In genomic region chr1:153796786-153797659, GRCh38 we compare ENCODE assay signal across 9 cellular contexts. TPM values are rescaled to one million over a fixed set of nuclear protein-coding genes. Genes with fewer than 3 reads are reported as not detected.
DNase-seq lines count a peak whose midpoint lies in the region; ATAC-seq and TF ChIP-seq lines count a peak whose summit lies in the region.
"Had no signal": no experiment of that assay in that cellular context is flagged by ENCODE, and none has a peak within 500 bp of the region (broad histone marks: within the 10 kb centered on the region; RNA-seq: fewer than 3 reads in every experiment).

No MANE protein-coding gene starts in this region.

- DNase-seq in KBM-7 (peak; percentile 73), RWPE1 (ENCODE audit: low spot score) (peak; percentile 83), fibroblast of pulmonary artery (ENCODE audit: low read depth) (peak; percentile 76), omental fat pad (ENCODE audit: low spot score) (peak; percentile 98), tibial nerve (ENCODE audit: low spot score in 2 of 2) (peak; percentile 88 to 97)
- DNase-seq in activated T-helper 1 cell treated with anti-CD3 and anti-CD28 coated beads, Interleukin-12 subunit alpha, Interleukin-12 subunit beta, Interleukin-2, Interleukin-4 antibody, amounts not matched to agents 30 ng/mL and 10 ng/mL and 1 ng/mL, durations not matched to agents 14 hours and 24 hours and 36 hours (ENCODE audit: low spot score), result peak; percentile 69

- no peaks in the 10 kb centered on the region for H3K27me3 Mint-ChIP-seq in activated T-helper 1 cell treated with anti-CD3 and anti-CD28 coated beads, Interleukin-12 subunit alpha, Interleukin-12 subunit beta, Interleukin-2, Interleukin-4 antibody, amounts not matched to agents 30 ng/mL and 10 ng/mL and 1 ng/mL, durations not matched to agents 14 hours and 24 hours and 36 hours (ENCODE audit: insufficient read depth)
- H3K27me3 Mint-ChIP-seq: stimulated activated naive CD8-positive, alpha-beta T cell treated with anti-CD3 and anti-CD28 coated beads, Interleukin-15, Interleukin-2, amounts not matched to agents 100 ng/mL and 50 ng/mL, for 24 hours had no signal

- H3K27me3 ChIP-seq in tibial nerve, result peaks cover 0 to 15% of the 10 kb centered on the region in 2 donors

- no peaks in the 10 kb centered on the region for H3K9me3 ChIP-seq in tibial nerve

- TF ChIP-seq EP300 in tibial nerve (IDR thresholded peaks at IDR 0.05), result no peak

- TF ChIP-seq POLR2A in tibial nerve (IDR thresholded peaks at IDR 0.05), result no peak

- POLR2A ChIA-PET in RWPE1 (lab: Yijun Ruan, JAX; ENCODE audit: low non-redundant PET), result no interaction called here

- in situ Hi-C loops in KBM-7 (cut with MboI; ENCODE audit: low pct_unique_long_range_greater_than_20kb, low sequenced_read_pairs), result no loop called here

- H3K27ac Mint-ChIP-seq in activated T-helper 1 cell treated with anti-CD3 and anti-CD28 coated beads, Interleukin-12 subunit alpha, Interleukin-12 subunit beta, Interleukin-2, Interleukin-4 antibody, amounts not matched to agents 30 ng/mL and 10 ng/mL and 1 ng/mL, durations not matched to agents 14 hours and 24 hours and 36 hours, result peak overlapping the region; percentile 31
- H3K27ac Mint-ChIP-seq: stimulated activated naive CD8-positive, alpha-beta T cell treated with anti-CD3 and anti-CD28 coated beads, Interleukin-15, Interleukin-2, amounts not matched to agents 100 ng/mL and 50 ng/mL, for 24 hours had no signal

- peaks cover 17% of the 10 kb centered on the region for H3K4me1 Mint-ChIP-seq in activated T-helper 1 cell treated with anti-CD3 and anti-CD28 coated beads, Interleukin-12 subunit alpha, Interleukin-12 subunit beta, Interleukin-2, Interleukin-4 antibody, amounts not matched to agents 30 ng/mL and 10 ng/mL and 1 ng/mL, durations not matched to agents 14 hours and 24 hours and 36 hours (ENCODE audit: low read depth)

- H3K27ac ChIP-seq in 22Rv1 (no peak overlapping the region; the same call in 1 of the 2 replicates), RWPE1 (no peak overlapping the region), tibial nerve (no peak overlapping the region)

- H3K4me1 ChIP-seq in tibial nerve, result peaks cover 0 to 8% (median 0%) of the 10 kb centered on the region in 4 donors

- TF ChIP-seq CTCF in 22Rv1 (IDR thresholded peaks at IDR 0.05), result peak; percentile 98
- peak; percentile 82 for TF ChIP-seq CTCF in GM12875 (IDR thresholded peaks at IDR 0.05; ENCODE audit: borderline replicate concordance, insufficient read depth, low read depth, low read length)
- TF ChIP-seq CTCF in RWPE1 (conservative IDR thresholded peaks at IDR 0.05; ENCODE audit: low read depth), result peak; percentile 87
- peak; percentile 78 for TF ChIP-seq CTCF in fibroblast of pulmonary artery (IDR thresholded peaks at IDR 0.05; ENCODE audit: low read length, missing control alignments)
- TF ChIP-seq CTCF in omental fat pad (IDR thresholded peaks at IDR 0.05), result peak in 2 of 3 donors; percentile 42 to 74
- TF ChIP-seq CTCF in tibial nerve (IDR thresholded peaks at IDR 0.05), result peak; percentile 83 to 91 (median 89)

- ATAC-seq in omental fat pad (ENCODE audit: low FRiP score), result peak; percentile 57

- intact Hi-C loops in activated T-helper 1 cell treated with anti-CD3 and anti-CD28 coated beads, Interleukin-12 subunit alpha, Interleukin-12 subunit beta, Interleukin-2, Interleukin-4 antibody, amounts not matched to agents 30 ng/mL and 10 ng/mL and 1 ng/mL, durations not matched to agents 14 hours and 24 hours and 36 hours (cut with micrococcal nuclease), result loop anchor here (1.0 to 10.0 kb wide), 6 partner anchors 126 to 358 kb away; partner anchors contain the start of genes GATAD2B, JTB, NUP210L and RAB13

- no peak overlapping the region for H3K4me3 Mint-ChIP-seq in activated T-helper 1 cell treated with anti-CD3 and anti-CD28 coated beads, Interleukin-12 subunit alpha, Interleukin-12 subunit beta, Interleukin-2, Interleukin-4 antibody, amounts not matched to agents 30 ng/mL and 10 ng/mL and 1 ng/mL, durations not matched to agents 14 hours and 24 hours and 36 hours
- H3K4me3 Mint-ChIP-seq: stimulated activated naive CD8-positive, alpha-beta T cell treated with anti-CD3 and anti-CD28 coated beads, Interleukin-15, Interleukin-2, amounts not matched to agents 100 ng/mL and 50 ng/mL, for 24 hours had no signal

- H3K4me3 ChIP-seq in GM12875 (ENCODE audit: low read depth, low read length) (no peak overlapping the region), fibroblast of pulmonary artery (replicated peaks; ENCODE audit: low read depth, low read length) (no peak overlapping the region), tibial nerve (no peak overlapping the region)

- CTCF ChIA-PET in RWPE1 (lab: Yijun Ruan, JAX), result interaction anchor here (0.5 to 2.1 kb wide), 10 partner anchors 14 to 341 kb away, joined by 3 to 18 read pairs (median 4); partner anchors contain the start of genes DENND4B, GATAD2B and RAB13

- H3K36me3 Mint-ChIP-seq in activated T-helper 1 cell treated with anti-CD3 and anti-CD28 coated beads, Interleukin-12 subunit alpha, Interleukin-12 subunit beta, Interleukin-2, Interleukin-4 antibody, amounts not matched to agents 30 ng/mL and 10 ng/mL and 1 ng/mL, durations not matched to agents 14 hours and 24 hours and 36 hours (ENCODE audit: low read depth), result no peaks in the 10 kb centered on the region

- H3K36me3 ChIP-seq in tibial nerve, result peaks cover 0 to 26% (median 0%) of the 10 kb centered on the region in 3 donors

- no peaks in the 10 kb centered on the region for H3K9me3 Mint-ChIP-seq in activated T-helper 1 cell treated with anti-CD3 and anti-CD28 coated beads, Interleukin-12 subunit alpha, Interleukin-12 subunit beta, Interleukin-2, Interleukin-4 antibody, amounts not matched to agents 30 ng/mL and 10 ng/mL and 1 ng/mL, durations not matched to agents 14 hours and 24 hours and 36 hours
- H3K9me3 Mint-ChIP-seq: stimulated activated naive CD8-positive, alpha-beta T cell treated with anti-CD3 and anti-CD28 coated beads, Interleukin-15, Interleukin-2, amounts not matched to agents 100 ng/mL and 50 ng/mL, for 24 hours had no signal

- WGBS in tibial nerve, 2 donors, result 61 to 63% methylated on average over 26 of the region's 26 CpGs

RNA-seq across cellular contexts. Expression of gene SLC27A3, which starts 21.8 kb away (rescaled TPM):
- total RNA-seq in activated T-helper 1 cell treated with anti-CD3 and anti-CD28 coated beads, Interleukin-12 subunit alpha, Interleukin-12 subunit beta, Interleukin-2, Interleukin-4 antibody, amounts not matched to agents 30 ng/mL and 10 ng/mL and 1 ng/mL, durations not matched to agents 14 hours and 24 hours and 36 hours, result 10.8 and 11.1 TPM in 2 replicates
- 10 to 100 TPM; 29.4 to 65.4 (median 40.5) TPM for total RNA-seq in omental fat pad
- total RNA-seq in tibial nerve, result 10 to 100 TPM; 38.5 to 89.4 (median 59.2) TPM
